11 cellular contexts compared by ENCODE assay signal in genomic region chr5:178130234-178130575, GRCh38. TPM values are rescaled to one million over a fixed set of nuclear protein-coding genes. Genes with fewer than 3 reads are reported as not detected.
DNase-seq lines count a peak whose midpoint lies in the region; ATAC-seq, FAIRE-seq and TF ChIP-seq lines count a peak whose summit lies in the region.
"Not testable (repeated sequence)": the region's sequence is repeated elsewhere in the genome, so short reads cannot be mapped to it uniquely, and the experiment has no call there.
"Had no signal": no experiment of that assay in that cellular context is flagged by ENCODE, and none has a peak within 500 bp of the region (broad histone marks: within the 10 kb centered on the region; RNA-seq: fewer than 3 reads in every experiment).

No MANE protein-coding gene starts in this region.

- H3K4me3 ChIP-seq in A549 (peak overlapping the region; percentile 77), PC-9 (peak overlapping the region; percentile 89), hepatocyte (peak overlapping the region; percentile 99), smooth muscle cell (peak overlapping the region; percentile 74)

- not testable (repeated sequence) for TF ChIP-seq POLR2A in A549 (IDR thresholded peaks at IDR 0.05; ENCODE audit: low read length)

- H3K27me3 Mint-ChIP-seq in activated T-helper 17 cell treated with anti-CD3 and anti-CD28 coated beads, Interleukin-2, amount 50 U/mL, for 72 hours; dendritic cell treated with granulocyte-macrophage colony-stimulating factor and Interleukin-4, amounts not matched to agents 40 ng/mL and 50 ng/mL, for 4 days; naive B cell: not testable (repeated sequence)

- not testable (repeated sequence) for H3K9me2 ChIP-seq in PC-9 (ENCODE audit: insufficient read depth); hepatocyte (replicated peaks; ENCODE audit: insufficient read depth)

- H3K27ac ChIP-seq in A549 (peak overlapping the region; percentile 94 to 98), PC-9 (peak overlapping the region; percentile 85), hepatocyte (peak overlapping the region; percentile 99), smooth muscle cell (ENCODE audit: low read depth) (peak overlapping the region; percentile 62)

- not testable (repeated sequence) for H3K4me1 Mint-ChIP-seq in activated T-helper 17 cell treated with anti-CD3 and anti-CD28 coated beads, Interleukin-2, amount 50 U/mL, for 72 hours
- H3K4me1 Mint-ChIP-seq in dendritic cell treated with granulocyte-macrophage colony-stimulating factor and Interleukin-4, amounts not matched to agents 40 ng/mL and 50 ng/mL, for 4 days (ENCODE audit: low read depth): peaks cover 14% of the 10 kb centered on the region
- peaks cover 19 to 33% (median 28%) of the 10 kb centered on the region in 3 donors for H3K4me1 Mint-ChIP-seq in naive B cell

- H3K9me3 ChIP-seq in A549; PC-9 (ENCODE audit: insufficient read depth, low read depth); hepatocyte (ENCODE audit: low read depth); smooth muscle cell (replicated peaks; ENCODE audit: low read depth): not testable (repeated sequence)

- intact Hi-C loops in PC-9 (cut with micrococcal nuclease; ENCODE audit: unreplicated experiment): loop anchor here (1.0 kb wide), 1 partner anchor 52 kb away; no protein-coding TSS in a partner anchor
- intact Hi-C loops in dendritic cell treated with granulocyte-macrophage colony-stimulating factor and Interleukin-4, amounts not matched to agents 40 ng/mL and 50 ng/mL, for 4 days (cut with micrococcal nuclease): loop anchor here (1.0 kb wide), 1 partner anchor 24 kb away; no protein-coding TSS in a partner anchor

- H3K4me1 ChIP-seq in A549; hepatocyte (ENCODE audit: insufficient read depth): not testable (repeated sequence)
- H3K4me1 ChIP-seq in PC-9 (replicated peaks; ENCODE audit: insufficient read depth) (peaks cover 20% of the 10 kb centered on the region), smooth muscle cell (ENCODE audit: low read depth) (peaks cover 13% of the 10 kb centered on the region)

- TF ChIP-seq RAD21 in A549 (conservative IDR thresholded peaks at IDR 0.05 in 1 of 2, IDR thresholded peaks at IDR 0.05 in 1 of 2): not testable (repeated sequence)

- peak overlapping the region; percentile 69 for H3K4me3 Mint-ChIP-seq in activated T-helper 17 cell treated with anti-CD3 and anti-CD28 coated beads, Interleukin-2, amount 50 U/mL, for 72 hours
- peak overlapping the region; percentile 87 for H3K4me3 Mint-ChIP-seq in dendritic cell treated with granulocyte-macrophage colony-stimulating factor and Interleukin-4, amounts not matched to agents 40 ng/mL and 50 ng/mL, for 4 days
- H3K4me3 Mint-ChIP-seq in naive B cell: peak overlapping the region; percentile 79 to 88 (median 82)

- BruUV-seq in PC-9 (replicated peaks; lab: Mats Ljungman, UMichigan): TSS peak; percentile 70

- not testable (repeated sequence) for H3K27me3 ChIP-seq in PC-9 (ENCODE audit: insufficient read depth, low read depth); hepatocyte; smooth muscle cell (ENCODE audit: low read depth)

- H4K20me1 ChIP-seq in PC-9 (ENCODE audit: insufficient read depth); hepatocyte (ENCODE audit: insufficient read depth, poor library complexity, severe bottlenecking); smooth muscle cell (ENCODE audit: low read depth): not testable (repeated sequence)

- not testable (repeated sequence) for H3K36me3 ChIP-seq in PC-9 (ENCODE audit: low read depth); hepatocyte (replicated peaks; ENCODE audit: insufficient read depth, low read depth); smooth muscle cell (ENCODE audit: low read depth)

- not testable (repeated sequence) for FAIRE-seq in A549 (lab: Jason Lieb, UNC)
- FAIRE-seq in GM19239 (lab: Jason Lieb, UNC): peak; percentile 48

- H3K27ac Mint-ChIP-seq in activated T-helper 17 cell treated with anti-CD3 and anti-CD28 coated beads, Interleukin-2, amount 50 U/mL, for 72 hours: not testable (repeated sequence)
- H3K27ac Mint-ChIP-seq in dendritic cell treated with granulocyte-macrophage colony-stimulating factor and Interleukin-4, amounts not matched to agents 40 ng/mL and 50 ng/mL, for 4 days: peak overlapping the region; percentile 58
- peak overlapping the region in 5 of 6 donors; percentile 21 to 74 (median 53) for H3K27ac Mint-ChIP-seq in naive B cell

- ATAC-seq in A549; activated T-helper 17 cell treated with anti-CD3 and anti-CD28 coated beads, Interleukin-2, amount 50 U/mL, for 72 hours (replicated peaks); naive B cell (ENCODE audit: low read depth in 2 of 2): not testable (repeated sequence)

- not testable (repeated sequence) for H3K9me3 Mint-ChIP-seq in activated T-helper 17 cell treated with anti-CD3 and anti-CD28 coated beads, Interleukin-2, amount 50 U/mL, for 72 hours; dendritic cell treated with granulocyte-macrophage colony-stimulating factor and Interleukin-4, amounts not matched to agents 40 ng/mL and 50 ng/mL, for 4 days; naive B cell

- not testable (repeated sequence) for TF ChIP-seq EP300 in A549 (IDR thresholded peaks at IDR 0.05)

- not testable (repeated sequence) for H3K79me2 ChIP-seq in PC-9 (ENCODE audit: low read depth); smooth muscle cell (ENCODE audit: low read depth)
- peaks cover 20% of the 10 kb centered on the region for H3K79me2 ChIP-seq in hepatocyte

- peak overlapping the region; percentile 71 for H3K9ac ChIP-seq in smooth muscle cell (ENCODE audit: low read depth)

- DNase-seq in A549 (ENCODE audit: low read depth in 1 of 2, low spot score in 1 of 2); GM19239 (ENCODE audit: insufficient read length, low spot score); hepatocyte (ENCODE audit: low spot score); naive B cell; smooth muscle cell (lab: John Stamatoyannopoulos, UW; ENCODE audit: unreplicated experiment): not testable (repeated sequence)
- peak in 1 of 2 experiments; percentile 64 for DNase-seq in PC-9

- CTCF ChIA-PET in A549 (lab: Yijun Ruan, JAX): interaction anchor here (0.7 to 2.4 kb wide), 3 partner anchors 10 to 19 kb away, joined by 3 to 13 read pairs (median 3); no protein-coding TSS in a partner anchor
- CTCF ChIA-PET in PC-9 (lab: Charles Lee): interaction anchor here (0.6 kb wide), 2 partner anchors 10 to 1535 kb away, joined by 9 to 11 read pairs; no protein-coding TSS in a partner anchor

- TF ChIP-seq CTCF in A549 (IDR thresholded peaks at IDR 0.05); PC-9 (conservative IDR thresholded peaks at IDR 0.05); hepatocyte (IDR thresholded peaks at IDR 0.05; ENCODE audit: poor library complexity); smooth muscle cell (IDR thresholded peaks at IDR 0.05; ENCODE audit: borderline replicate concordance, insufficient read depth, poor library complexity, severe bottlenecking): not testable (repeated sequence)

- 3% methylated on average over 8 of the region's 11 CpGs for WGBS in A549 (ENCODE audit: missing lambda C conversion rate)
- 19% methylated on average over 11 of the region's 11 CpGs for WGBS in hepatocyte (ENCODE audit: low lambda C conversion rate, missing lambda C conversion rate)
- WGBS in smooth muscle cell (ENCODE audit: low lambda C conversion rate): 20% methylated on average over 11 of the region's 11 CpGs

- peak overlapping the region; percentile 84 for H2AFZ ChIP-seq in PC-9
- peak overlapping the region; percentile 99 for H2AFZ ChIP-seq in hepatocyte
- peak overlapping the region; percentile 93 for H2AFZ ChIP-seq in smooth muscle cell (ENCODE audit: low read depth)

- POLR2A ChIA-PET in A549 (lab: Yijun Ruan, JAX); PC-9 (lab: Charles Lee; ENCODE audit: unreplicated experiment): not testable (repeated sequence)

- H3K4me2 ChIP-seq in A549 (peak overlapping the region; percentile 69), PC-9 (peak overlapping the region; percentile 82), hepatocyte (peak overlapping the region; percentile 95), smooth muscle cell (peak overlapping the region; percentile 90)

- peaks cover 33% of the 10 kb centered on the region for H3K36me3 Mint-ChIP-seq in activated T-helper 17 cell treated with anti-CD3 and anti-CD28 coated beads, Interleukin-2, amount 50 U/mL, for 72 hours (ENCODE audit: low read depth)
- H3K36me3 Mint-ChIP-seq in dendritic cell treated with granulocyte-macrophage colony-stimulating factor and Interleukin-4, amounts not matched to agents 40 ng/mL and 50 ng/mL, for 4 days (ENCODE audit: low read depth): peaks cover 22% of the 10 kb centered on the region
- not testable (repeated sequence) for H3K36me3 Mint-ChIP-seq in naive B cell

- peaks cover 24% of the 10 kb centered on the region for H3F3A ChIP-seq in PC-9 (ENCODE audit: insufficient read depth, low read depth)
- H3F3A ChIP-seq in smooth muscle cell (ENCODE audit: low read depth): not testable (repeated sequence)

RNA-seq across cellular contexts. Expression of gene RMND5B, which starts 0.6 kb away (rescaled TPM):
- polyA plus RNA-seq in A549 (2011; rRNA removed) (30.3 and 31.8 TPM in 2 replicates), A549 (2017; fragmentation: RNase III; extraction: RNeasy Plus Mini Kit Qiagen cat#74134 plus additional on column Dnase treatment) (18.1 to 20.2 TPM (median 19.4 TPM) in 3 replicates), hepatocyte (33.2 and 42.2 TPM in 2 replicates), naive B cell (ENCODE audit: low read depth in 6 of 6) (10 to 100 TPM; 36.2 to 82.3 (median 40.3) TPM), smooth muscle cell (17.2 and 18.2 TPM in 2 replicates)
- polyA plus RNA-seq in A549 (2012; cell fraction: cytosol; rRNA removed): 39.5 and 42.4 TPM in 2 replicates
- 55.4 and 59.6 TPM in 2 replicates for polyA plus RNA-seq in A549 (2012; cell fraction: nucleus; rRNA removed)
- 37.9 and 48.4 TPM in 2 replicates for polyA minus RNA-seq in A549 (2011; rRNA and poly(A)+ RNA removed)
- total RNA-seq in PC-9 (2021) (30.3 and 35.1 TPM in 2 replicates), hepatocyte (24.6 and 27.2 TPM in 2 replicates), smooth muscle cell (8.9 and 20.8 TPM in 2 replicates)
- total RNA-seq in activated T-helper 17 cell treated with anti-CD3 and anti-CD28 coated beads, Interleukin-2, amount 50 U/mL, for 72 hours: 10 to 100 TPM; 15.9 to 24.5 TPM

RNA-seq across cellular contexts. Expression of gene N4BP3, which starts 16.9 kb away (rescaled TPM):
- 0.12 and 0.26 TPM in 2 replicates for polyA plus RNA-seq in A549 (2011; rRNA removed)
- polyA plus RNA-seq in A549 (2012; cell fraction: cytosol; rRNA removed): 0.21 and 0.27 TPM in 2 replicates
- 0.45 and 0.48 TPM in 2 replicates for polyA plus RNA-seq in A549 (2012; cell fraction: nucleus; rRNA removed)
- polyA plus RNA-seq in A549 (2017; fragmentation: RNase III; extraction: RNeasy Plus Mini Kit Qiagen cat#74134 plus additional on column Dnase treatment): 0.15 to 0.25 TPM (median 0.15 TPM) in 3 replicates
- polyA minus RNA-seq in A549 (2011; rRNA and poly(A)+ RNA removed): 0.34 and 0.37 TPM in 2 replicates
- total RNA-seq in PC-9 (2021): 0.81 and 1.1 TPM in 2 replicates
- 1 to 10 TPM; 3.7 to 8.1 TPM for total RNA-seq in activated T-helper 17 cell treated with anti-CD3 and anti-CD28 coated beads, Interleukin-2, amount 50 U/mL, for 72 hours
- total RNA-seq in hepatocyte: 1.4 and 2.3 TPM in 2 replicates
- polyA plus RNA-seq in hepatocyte: 1.3 and 1.6 TPM in 2 replicates
- 10 to 100 TPM in 1 of 6 donors, 1 to 10 TPM in 4, under 1 TPM in 1; 0.63 to 10.1 (median 3.5) TPM for polyA plus RNA-seq in naive B cell (ENCODE audit: low read depth in 6 of 6)
- total RNA-seq in smooth muscle cell: 0.36 and 1.3 TPM in 2 replicates
- 0.39 and 1.6 TPM in 2 replicates for polyA plus RNA-seq in smooth muscle cell

RNA-seq across cellular contexts. Expression of gene NHP2, which starts 23.5 kb away (rescaled TPM):
- 177 and 205 TPM in 2 replicates for polyA plus RNA-seq in A549 (2011; rRNA removed)
- 436 and 477 TPM in 2 replicates for polyA plus RNA-seq in A549 (2012; cell fraction: cytosol; rRNA removed)
- 208 and 240 TPM in 2 replicates for polyA plus RNA-seq in A549 (2012; cell fraction: nucleus; rRNA removed)
- 553 to 612 TPM (median 555 TPM) in 3 replicates for polyA plus RNA-seq in A549 (2017; fragmentation: RNase III; extraction: RNeasy Plus Mini Kit Qiagen cat#74134 plus additional on column Dnase treatment)
- polyA minus RNA-seq in A549 (2011; rRNA and poly(A)+ RNA removed): 54.4 and 73.5 TPM in 2 replicates
- 221 and 229 TPM in 2 replicates for total RNA-seq in PC-9 (2021)
- 100 to 1,000 TPM; 143 to 282 TPM for total RNA-seq in activated T-helper 17 cell treated with anti-CD3 and anti-CD28 coated beads, Interleukin-2, amount 50 U/mL, for 72 hours
- total RNA-seq in hepatocyte: 178 and 188 TPM in 2 replicates
- 148 and 149 TPM in 2 replicates for polyA plus RNA-seq in hepatocyte
- polyA plus RNA-seq in naive B cell (ENCODE audit: low read depth in 6 of 6): 100 to 1,000 TPM; 212 to 320 (median 229) TPM
- total RNA-seq in smooth muscle cell: 162 and 324 TPM in 2 replicates
- polyA plus RNA-seq in smooth muscle cell: 166 and 167 TPM in 2 replicates

RNA-seq across cellular contexts. Expression of gene GMCL2, which starts 57.0 kb away (rescaled TPM):
- polyA plus RNA-seq in A549 (2011; rRNA removed): not detected in 2 replicates
- not detected in 2 replicates for polyA plus RNA-seq in A549 (2012; cell fraction: cytosol; rRNA removed)
- polyA plus RNA-seq in A549 (2012; cell fraction: nucleus; rRNA removed): not detected in 2 replicates
- polyA plus RNA-seq in A549 (2017; fragmentation: RNase III; extraction: RNeasy Plus Mini Kit Qiagen cat#74134 plus additional on column Dnase treatment): not detected in 3 replicates
- not detected in 2 replicates for polyA minus RNA-seq in A549 (2011; rRNA and poly(A)+ RNA removed)
- total RNA-seq in PC-9 (2021): not detected in 2 replicates
- total RNA-seq in activated T-helper 17 cell treated with anti-CD3 and anti-CD28 coated beads, Interleukin-2, amount 50 U/mL, for 72 hours: not detected
- total RNA-seq in hepatocyte: not detected in 2 replicates
- not detected in 2 replicates for polyA plus RNA-seq in hepatocyte
- not detected for polyA plus RNA-seq in naive B cell (ENCODE audit: low read depth in 6 of 6)
- 0.13 and 0.22 TPM in 2 replicates for total RNA-seq in smooth muscle cell
- polyA plus RNA-seq in smooth muscle cell: not detected in 2 replicates
- total RNA-seq: A172, HT1080, left ventricle myocardium superior had no signal
